ENCODE assay signal across 17 cellular contexts in the genomic region with DNA sequence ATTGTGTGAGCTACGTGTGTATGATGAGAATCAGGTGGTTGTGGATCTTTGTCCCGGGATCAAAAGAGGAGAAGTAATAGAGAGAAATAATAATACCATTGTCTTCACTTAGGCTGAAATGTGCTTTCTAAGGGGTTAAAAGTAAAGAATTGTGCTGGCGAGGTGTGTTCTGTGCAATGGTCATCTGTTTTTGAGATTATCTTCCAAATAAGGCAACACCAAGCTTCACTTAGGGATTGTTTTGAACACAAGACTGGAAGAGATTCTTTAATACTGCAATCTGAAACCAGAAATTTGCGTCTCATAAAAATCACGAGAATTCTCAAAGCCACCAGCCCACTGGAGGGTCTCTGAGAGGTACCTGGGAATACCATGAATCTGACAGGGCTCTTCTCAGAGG.
A peak's percentile ranks its signal among the peaks of the same experiment; 100 is the strongest.
DNase-seq lines count a peak whose midpoint lies in the region; ATAC-seq and TF ChIP-seq lines count a peak whose summit lies in the region.
"Had no signal": no experiment of that assay in that cellular context is flagged by ENCODE, and none has a peak within 500 bp of the region (broad histone marks: within the 10 kb centered on the region; RNA-seq: fewer than 3 reads in every experiment).

No MANE protein-coding gene starts in this region.

- H3K27me3 ChIP-seq in OCI-LY1 (ENCODE audit: insufficient read depth, low read length) (no peaks in the 10 kb centered on the region), testis (no peaks in the 10 kb centered on the region)
- H3K27me3 ChIP-seq: ascending aorta had no signal

- H3K36me3 ChIP-seq in OCI-LY1 (ENCODE audit: insufficient read depth, low read length), result no peaks in the 10 kb centered on the region
- no peaks in the 10 kb centered on the region for H3K36me3 ChIP-seq in testis (ENCODE audit: low read depth, missing control alignments)
- H3K36me3 ChIP-seq: ascending aorta had no signal

- peak overlapping the region; percentile 65 for H3K9ac ChIP-seq in OCI-LY1 (ENCODE audit: low read length)

- H3K9me2 ChIP-seq in OCI-LY1 (ENCODE audit: low read depth, low read length), result no peaks in the 10 kb centered on the region

- no peak for DNase-seq in activated naive CD4-positive, alpha-beta T cell treated with anti-CD3 and anti-CD28 coated beads, Interleukin-2, amount 10 ng/mL, durations not matched to agents 7 days and 5 days
- DNase-seq in activated naive CD4-positive, alpha-beta T cell (lab: John Stamatoyannopoulos, UW), result no peak
- DNase-seq in central memory CD8-positive, alpha-beta T cell (ENCODE audit: low spot score in 2 of 2), result no peak
- no peak for DNase-seq in testis
- no peak for DNase-seq in T1000 (lab: John Stamatoyannopoulos, UW)
- DNase-seq in activated CD4-positive, CD25-positive, alpha-beta regulatory T cell treated with anti-CD3 and anti-CD28 coated beads, Interleukin-2, amount 50 U/mL, for 72 hours, result no peak
- no peak for DNase-seq in HEK293T (ENCODE audit: extremely low spot score)
- DNase-seq: endodermal cell, IMR-90, mucosa of descending colon, NCI-H1930, NCI-H446 treated with DMSO at 0.1 percent for 48 hours, SHP77 had no signal

- ATAC-seq in central memory CD8-positive, alpha-beta T cell (replicated peaks; ENCODE audit: extremely low read depth, poor library complexity, severe bottlenecking), result no peak
- ATAC-seq: left lobe of liver, mucosa of descending colon, sciatic nerve had no signal

- peaks cover 76% of the 10 kb centered on the region for H3K36me3 Mint-ChIP-seq in activated naive CD4-positive, alpha-beta T cell treated with anti-CD3 and anti-CD28 coated beads, Interleukin-2, amount 10 ng/mL, durations not matched to agents 7 days and 5 days
- peaks cover 6% of the 10 kb centered on the region for H3K36me3 Mint-ChIP-seq in central memory CD8-positive, alpha-beta T cell (ENCODE audit: insufficient read depth)

- H2AFZ ChIP-seq in OCI-LY1 (ENCODE audit: low read length), result no peak overlapping the region

- no peak for TF ChIP-seq CTCF in OCI-LY1 (IDR thresholded peaks at IDR 0.05; ENCODE audit: low read length)
- no peak for TF ChIP-seq CTCF in testis (IDR thresholded peaks at IDR 0.05)

- no peak for TF ChIP-seq POLR2A in testis (IDR thresholded peaks at IDR 0.05)

- H3K27ac Mint-ChIP-seq in activated naive CD4-positive, alpha-beta T cell treated with anti-CD3 and anti-CD28 coated beads, Interleukin-2, amount 10 ng/mL, durations not matched to agents 7 days and 5 days, result peak overlapping the region; percentile 98
- peak overlapping the region; percentile 82 for H3K27ac Mint-ChIP-seq in central memory CD8-positive, alpha-beta T cell (ENCODE audit: low read depth)
- H3K27ac Mint-ChIP-seq: endodermal cell had no signal

- H4K20me1 ChIP-seq in OCI-LY1 (ENCODE audit: insufficient read depth, low read length), result no peaks in the 10 kb centered on the region

- 77 to 94% methylated on average over 5 of the region's 5 CpGs for WGBS in testis, 2 donors

- intact Hi-C loops in testis (cut with DNase I; ENCODE audit: low total_unique reads), result no loop called here

- peak overlapping the region; percentile 64 for H3K4me2 ChIP-seq in OCI-LY1 (ENCODE audit: low read length)

- peaks cover 24% of the 10 kb centered on the region for H3K79me2 ChIP-seq in OCI-LY1 (ENCODE audit: insufficient read depth, low read length)

- POLR2A ChIA-PET in HEK293T (lab: Yijun Ruan, JAX), result no interaction called here

- H3K9me3 Mint-ChIP-seq in activated naive CD4-positive, alpha-beta T cell treated with anti-CD3 and anti-CD28 coated beads, Interleukin-2, amount 10 ng/mL, durations not matched to agents 7 days and 5 days, result peaks cover 5% of the 10 kb centered on the region
- H3K9me3 Mint-ChIP-seq in central memory CD8-positive, alpha-beta T cell, result no peaks in the 10 kb centered on the region
- H3K9me3 Mint-ChIP-seq: endodermal cell had no signal

- H3K27me3 Mint-ChIP-seq in activated naive CD4-positive, alpha-beta T cell treated with anti-CD3 and anti-CD28 coated beads, Interleukin-2, amount 10 ng/mL, durations not matched to agents 7 days and 5 days, result no peaks in the 10 kb centered on the region
- H3K27me3 Mint-ChIP-seq in central memory CD8-positive, alpha-beta T cell, result no peaks in the 10 kb centered on the region

- H3K4me1 ChIP-seq in OCI-LY1 (ENCODE audit: insufficient read depth, low read length, severe bottlenecking) (peaks cover 95% of the 10 kb centered on the region), testis (peaks cover 19% of the 10 kb centered on the region)

- peaks cover 79% of the 10 kb centered on the region for H3K4me1 Mint-ChIP-seq in activated naive CD4-positive, alpha-beta T cell treated with anti-CD3 and anti-CD28 coated beads, Interleukin-2, amount 10 ng/mL, durations not matched to agents 7 days and 5 days
- H3K4me1 Mint-ChIP-seq in central memory CD8-positive, alpha-beta T cell, result peaks cover 46% of the 10 kb centered on the region

- peaks cover 11% of the 10 kb centered on the region for H3F3A ChIP-seq in OCI-LY1 (ENCODE audit: insufficient read depth, low read length)

- H3K4me3 ChIP-seq in OCI-LY1 (ENCODE audit: low read depth, low read length, poor library complexity, severe bottlenecking) (peak overlapping the region; percentile 20), testis (no peak overlapping the region)
- H3K4me3 ChIP-seq: ascending aorta, mucosa of descending colon had no signal

- no peak overlapping the region for H3K4me3 Mint-ChIP-seq in activated naive CD4-positive, alpha-beta T cell treated with anti-CD3 and anti-CD28 coated beads, Interleukin-2, amount 10 ng/mL, durations not matched to agents 7 days and 5 days
- H3K4me3 Mint-ChIP-seq in central memory CD8-positive, alpha-beta T cell, result no peak overlapping the region
- H3K4me3 Mint-ChIP-seq: endodermal cell had no signal

- CTCF ChIA-PET in activated naive CD4-positive, alpha-beta T cell treated with anti-CD3 and anti-CD28 coated beads, Interleukin-2, amount 10 ng/mL, durations not matched to agents 7 days and 5 days (lab: Charles Lee), result interaction anchor here (0.9 to 1.2 kb wide), 2 partner anchors 27 to 53 kb away, joined by 3 to 6 read pairs; no protein-coding TSS in a partner anchor
- CTCF ChIA-PET in HEK293T (lab: Yijun Ruan, JAX), result no interaction called here

- H3K9me3 ChIP-seq in OCI-LY1 (ENCODE audit: low read length), result no peaks in the 10 kb centered on the region
- no peaks in the 10 kb centered on the region for H3K9me3 ChIP-seq in testis
- H3K9me3 ChIP-seq: ascending aorta, mucosa of descending colon had no signal

- H3K27ac ChIP-seq in OCI-LY1 (ENCODE audit: low read depth, low read length, poor library complexity, severe bottlenecking), result peak overlapping the region; percentile 99
- H3K27ac ChIP-seq in testis, result peak overlapping the region; percentile 6 to 37

TF ChIP-seq in HEK293T, 16 proteins besides CTCF, POLR2A, EP300 and RAD21:
- TF ChIP-seq FOXK2 (IDR thresholded peaks at IDR 0.05), result no peak
- no peak for TF ChIP-seq ELF4 (IDR thresholded peaks at IDR 0.05)
- no peak for TF ChIP-seq SP1 (IDR thresholded peaks at IDR 0.05)
- TF ChIP-seq FOXA1 (IDR thresholded peaks at IDR 0.05), result no peak
- TF ChIP-seq BHLHE40 (IDR thresholded peaks at IDR 0.05; ENCODE audit: borderline replicate concordance), result no peak
- TF ChIP-seq SUZ12 (IDR thresholded peaks at IDR 0.05), result no peak
